Comparison of ENCODE assay signal across 1 cellular context in genomic region chrX:40169193-40170086, GRCh38.
TF ChIP-seq lines count a peak whose summit lies in the region.

No MANE protein-coding gene starts in this region.

TF ChIP-seq in SK-N-SH, 30 proteins besides CTCF, POLR2A, EP300 and RAD21 (continued from another document):
- no peak for TF ChIP-seq CHD2 (IDR thresholded peaks at IDR 0.05; ENCODE audit: low read length, partially characterized antibody)
- no peak for TF ChIP-seq POLR2AphosphoS5 (IDR thresholded peaks at IDR 0.05; ENCODE audit: low read depth, low read length)
- TF ChIP-seq EZH2phosphoT487 (IDR thresholded peaks at IDR 0.05; ENCODE audit: borderline replicate concordance, low read depth), result no peak
- TF ChIP-seq SIN3A (IDR thresholded peaks at IDR 0.05; ENCODE audit: borderline replicate concordance, low read depth, low read length), result no peak
- peak; percentile 31; the same call in 1 of the 2 replicates for TF ChIP-seq NFIC (IDR thresholded peaks at IDR 0.05; ENCODE audit: borderline replicate concordance)
- TF ChIP-seq TEAD4 (IDR thresholded peaks at IDR 0.05; ENCODE audit: borderline replicate concordance, insufficient read depth), result no peak
- TF ChIP-seq USF1 (IDR thresholded peaks at IDR 0.05; ENCODE audit: borderline replicate concordance, low read depth), result no peak
- TF ChIP-seq REST (IDR thresholded peaks at IDR 0.05; ENCODE audit: low read depth, low read length), result no peak
- no peak for TF ChIP-seq JUND (IDR thresholded peaks at IDR 0.05)
- no peak for TF ChIP-seq GABPA (IDR thresholded peaks at IDR 0.05; ENCODE audit: low read depth)
- TF ChIP-seq PBX3 (IDR thresholded peaks at IDR 0.05), result no peak
- no peak for TF ChIP-seq RFX5 (IDR thresholded peaks at IDR 0.05; ENCODE audit: low read length)
- no peak for TF ChIP-seq ZBTB33 (IDR thresholded peaks at IDR 0.05; ENCODE audit: borderline replicate concordance, low read depth)
- TF ChIP-seq TCF12 (IDR thresholded peaks at IDR 0.05), result peak; percentile 21
- peak; percentile 76 for TF ChIP-seq FOXJ3 (CRISPR knock-in tag; IDR thresholded peaks at IDR 0.05)
- no peak for TF ChIP-seq IRF3 (IDR thresholded peaks at IDR 0.05; ENCODE audit: low read depth, low read length)
- no peak for TF ChIP-seq MEF2A (IDR thresholded peaks at IDR 0.05; ENCODE audit: borderline replicate concordance, low read depth)
- TF ChIP-seq YY1 (IDR thresholded peaks at IDR 0.05; ENCODE audit: low read depth), result no peak
- TF ChIP-seq MXI1 (IDR thresholded peaks at IDR 0.05; ENCODE audit: low read depth, low read length), result 0 out of 2 replicates have a peak, but pooled peaks have one; percentile 24
